In genomic region chr1:34929853-34930701, GRCh38 we compare ENCODE assay signal across 9 cellular contexts. TPM values are rescaled to one million over a fixed set of nuclear protein-coding genes. Genes with fewer than 3 reads are reported as not detected.
DNase-seq lines count a peak whose midpoint lies in the region; ATAC-seq and TF ChIP-seq lines count a peak whose summit lies in the region.
"Had no signal": no experiment of that assay in that cellular context is flagged by ENCODE, and none has a peak within 500 bp of the region (broad histone marks: within the 10 kb centered on the region; RNA-seq: fewer than 3 reads in every experiment).

No MANE protein-coding gene starts in this region.

- TF ChIP-seq CTCF in HEK293 (tag by site-specific recombination; IDR thresholded peaks at IDR 0.05) = no peak

- H3K27me3 ChIP-seq in iPS-15b (ENCODE audit: control insufficient read depth, insufficient read depth, low read length) = peaks cover 20% of the 10 kb centered on the region
- peaks cover 64% of the 10 kb centered on the region for H3K27me3 ChIP-seq in skeletal muscle satellite cell (ENCODE audit: control insufficient read depth, insufficient read depth, low read length)

- H3K4me3 ChIP-seq in HEK293 (ENCODE audit: low read depth, low read length) (peak overlapping the region; percentile 38), SK-N-MC (peak overlapping the region; percentile 40), iPS-15b (ENCODE audit: low read depth, low read length) (peak overlapping the region; percentile 54), skeletal muscle satellite cell (ENCODE audit: low read length) (no peak overlapping the region)

- POLR2A ChIA-PET in HEK293 (lab: Yijun Ruan, JAX) = no interaction called here

- H3K36me3 ChIP-seq in HEK293 (ENCODE audit: control insufficient read depth in 2 of 2, insufficient read depth in 1 of 2, low read length in 2 of 2) (no peaks in the 10 kb centered on the region), SK-N-MC (ENCODE audit: insufficient read depth, low read length) (no peaks in the 10 kb centered on the region), iPS-15b (ENCODE audit: control insufficient read depth, insufficient read depth, low read length) (no peaks in the 10 kb centered on the region), skeletal muscle satellite cell (ENCODE audit: insufficient read depth, low read length) (no peaks in the 10 kb centered on the region)

- H3K9ac ChIP-seq in SK-N-MC (ENCODE audit: insufficient read length) (no peak overlapping the region), iPS-15b (ENCODE audit: low read depth, low read length) (no peak overlapping the region), skeletal muscle satellite cell (ENCODE audit: low read depth, low read length) (no peak overlapping the region)

- CTCF ChIA-PET in HEK293 (lab: Yijun Ruan, JAX) = interaction anchor here (0.6 to 0.8 kb wide), 3 partner anchors 10 to 160 kb away, joined by 3 read pairs; no protein-coding TSS in a partner anchor

- no peak for ATAC-seq in HG03469 (IDR thresholded peaks at IDR 0.05; ENCODE audit: unreplicated experiment)
- ATAC-seq in GM18907 (IDR thresholded peaks at IDR 0.05; ENCODE audit: unreplicated experiment) = no peak

- H3K9me3 ChIP-seq in HEK293 (ENCODE audit: control insufficient read depth, insufficient read depth, low read depth, low read length) (no peaks in the 10 kb centered on the region), SK-N-MC (ENCODE audit: low read depth, low read length) (no peaks in the 10 kb centered on the region), iPS-15b (ENCODE audit: control insufficient read depth, insufficient read depth, low read length) (no peaks in the 10 kb centered on the region), skeletal muscle satellite cell (replicated peaks; ENCODE audit: low read length) (no peaks in the 10 kb centered on the region)

- DNase-seq in SK-N-MC (ENCODE audit: low read depth, low spot score) (no peak), KG1 (lab: John Stamatoyannopoulos, UW) (no peak)
- no peak for DNase-seq in activated CD4-positive, alpha-beta T cell treated with anti-CD3 and anti-CD28 coated beads, Interleukin-2, amount 50 U/mL, for 4 hours

- peak overlapping the region; percentile 75 for H3K4me2 ChIP-seq in skeletal muscle satellite cell (ENCODE audit: low read length)

- H3K4me1 ChIP-seq in HEK293 (ENCODE audit: control insufficient read depth, insufficient read depth, low read length) (no peaks in the 10 kb centered on the region), iPS-15b (ENCODE audit: control insufficient read depth, insufficient read depth, low read length) (peaks cover 15% of the 10 kb centered on the region), skeletal muscle satellite cell (ENCODE audit: control insufficient read depth, insufficient read depth, low read length) (no peaks in the 10 kb centered on the region)

- H3K27ac ChIP-seq in HEK293 (ENCODE audit: extremely low read depth, low read depth, low read length) (no peak overlapping the region), SK-N-MC (no peak overlapping the region)

TF ChIP-seq in HEK293, 187 proteins besides CTCF, POLR2A, EP300 and RAD21 (continues in another document):
- TF ChIP-seq SP7 (tag by site-specific recombination; IDR thresholded peaks at IDR 0.05) (no peak), ZNF501 (tag by site-specific recombination; IDR thresholded peaks at IDR 0.05) (no peak), ZNF510 (tag by site-specific recombination; IDR thresholded peaks at IDR 0.05; ENCODE audit: insufficient replicate concordance) (no peak), ZIC2 (tag by site-specific recombination; IDR thresholded peaks at IDR 0.05) (peak; percentile 27; the same call in 1 of the 2 replicates), HIC1 (tag by site-specific recombination; IDR thresholded peaks at IDR 0.05) (0 out of 2 replicates have a peak, but pooled peaks have one; percentile 31), PBX3 (CRISPR knock-in tag; IDR thresholded peaks at IDR 0.05) (no peak), ZNF223 (tag by site-specific recombination; IDR thresholded peaks at IDR 0.05) (no peak), YY2 (tag by site-specific recombination; IDR thresholded peaks at IDR 0.05) (no peak), ZNF548 (tag by site-specific recombination; IDR thresholded peaks at IDR 0.05) (no peak), ZNF148 (tag by site-specific recombination; IDR thresholded peaks at IDR 0.05; ENCODE audit: borderline replicate concordance) (no peak), ZNF658 (tag by site-specific recombination; IDR thresholded peaks at IDR 0.05) (no peak), ZNF791 (tag by site-specific recombination; IDR thresholded peaks at IDR 0.05) (no peak), ZNF48 (tag by site-specific recombination; IDR thresholded peaks at IDR 0.05) (no peak), BCL11B (tag by site-specific recombination; IDR thresholded peaks at IDR 0.05; ENCODE audit: low read depth) (no peak), ZFP37 (tag by site-specific recombination; IDR thresholded peaks at IDR 0.05) (no peak), ZFHX2 (tag by site-specific recombination; conservative IDR thresholded peaks at IDR 0.05) (peak; percentile 39; the same call in 1 of the 2 replicates), ZNF214 (tag by site-specific recombination; IDR thresholded peaks at IDR 0.05; ENCODE audit: borderline replicate concordance) (no peak), ZNF114 (tag by site-specific recombination; IDR thresholded peaks at IDR 0.05) (no peak), ZBTB8A (tag by site-specific recombination; IDR thresholded peaks at IDR 0.05) (peak; percentile 59), ZNF677 (tag by site-specific recombination; IDR thresholded peaks at IDR 0.05) (no peak), GLIS1 (tag by site-specific recombination; IDR thresholded peaks at IDR 0.05) (peak; percentile 27; the same call in 1 of the 2 replicates), ZNF670 (tag by site-specific recombination; IDR thresholded peaks at IDR 0.05; ENCODE audit: low read depth) (no peak), ZNF335 (tag by site-specific recombination; conservative IDR thresholded peaks at IDR 0.05) (peak; percentile 83), ZNF629 (tag by site-specific recombination; IDR thresholded peaks at IDR 0.05) (no peak), PATZ1 (tag by site-specific recombination; IDR thresholded peaks at IDR 0.05) (peak; percentile 46; the same call in 1 of the 2 replicates)

RNA-seq across cellular contexts. Expression of gene DLGAP3, which starts 0.6 kb away (rescaled TPM):
- under 0.01 TPM in 1 of 2 replicates, not detected in the other for total RNA-seq in skeletal muscle satellite cell (2012; rRNA removed)
- total RNA-seq: fibroblast of lung had no signal

RNA-seq across cellular contexts. Expression of gene TMEM35B, which starts 55.1 kb away (rescaled TPM):
- total RNA-seq in skeletal muscle satellite cell (2012; rRNA removed) = 20.1 and 25.1 TPM in 2 replicates
